In the genomic region with DNA sequence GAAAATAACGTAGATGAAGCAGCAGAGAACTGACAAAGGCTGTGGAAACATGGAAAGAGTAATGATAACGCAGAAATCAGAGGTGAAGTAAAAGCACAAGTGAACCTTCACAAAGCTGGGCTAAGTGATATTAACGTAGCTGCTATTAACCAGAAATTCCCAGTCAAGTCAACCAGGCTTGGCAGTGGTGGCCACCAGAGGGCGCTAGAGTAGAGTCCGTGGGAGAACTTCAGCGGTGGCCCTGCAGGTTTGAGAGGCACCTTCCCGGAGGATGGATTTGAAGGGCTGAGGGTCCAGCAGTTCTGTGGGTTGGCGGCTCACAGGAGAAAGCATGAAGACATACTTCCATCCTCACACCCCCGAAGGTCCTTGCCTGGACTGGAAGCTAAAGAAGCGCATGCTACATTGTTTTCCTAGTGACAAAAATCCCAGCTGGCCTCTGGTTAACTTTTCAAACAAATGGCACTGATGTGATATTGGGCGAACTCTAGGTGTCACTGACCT, we compare ENCODE assay signal across 8 cellular contexts.
DNase-seq lines count a peak whose midpoint lies in the region; ATAC-seq and TF ChIP-seq lines count a peak whose summit lies in the region.

No MANE protein-coding gene starts in this region.

- no peaks in the 10 kb centered on the region for H3K36me3 ChIP-seq in prostate gland

- peak overlapping the region; percentile 88 to 92 for H3K27ac ChIP-seq in prostate gland

- peak; percentile 76 to 79 for ATAC-seq in left cardiac atrium

- H3K4me1 ChIP-seq in prostate gland (replicated peaks), result peaks cover 21% of the 10 kb centered on the region

- TF ChIP-seq CTCF in prostate gland (IDR thresholded peaks at IDR 0.05) (peak; percentile 93 to 99 (median 96)), type B pancreatic cell (conservative IDR thresholded peaks at IDR 0.05) (peak; percentile 99)

- H3K9me3 Mint-ChIP-seq in type B pancreatic cell, result no peaks in the 10 kb centered on the region

- TF ChIP-seq POLR2A in prostate gland (IDR thresholded peaks at IDR 0.05), result no peak

- peak overlapping the region; percentile 71 for H3K4me3 Mint-ChIP-seq in type B pancreatic cell

- no peaks in the 10 kb centered on the region for H3K9me3 ChIP-seq in prostate gland

- H3K27me3 Mint-ChIP-seq in type B pancreatic cell, result no peaks in the 10 kb centered on the region

- peak overlapping the region; percentile 91 for H3K27ac Mint-ChIP-seq in type B pancreatic cell

- no peaks in the 10 kb centered on the region for H3K27me3 ChIP-seq in prostate gland (replicated peaks; ENCODE audit: insufficient read depth)

- H3K36me3 Mint-ChIP-seq in type B pancreatic cell, result no peaks in the 10 kb centered on the region

- intact Hi-C loops in left cardiac atrium (cut with DNase I) (loop anchor here (1.0 to 10.0 kb wide), 4 partner anchors 56 to 252 kb away; no protein-coding TSS in a partner anchor), prostate gland (cut with DNase I) (loop anchor here (2.0 to 10.0 kb wide), 5 partner anchors 56 to 642 kb away; a partner anchor contains a TSS)

- WGBS in prostate gland, result 13% methylated on average over 11 of the region's 11 CpGs

- no peak overlapping the region for H3K4me3 ChIP-seq in prostate gland

- DNase-seq in A172 (ENCODE audit: low spot score) (peak; percentile 64), GM19238 (ENCODE audit: insufficient read length, low spot score) (peak; percentile 45), NCI-H146 treated with DMSO at 0.1 percent for 48 hours (lab: John Stamatoyannopoulos, UW; ENCODE audit: unreplicated experiment) (peak; percentile 51), T-helper 2 cell (peak; percentile 51 to 86 (median 77)), amniotic stem cell (lab: John Stamatoyannopoulos, UW) (peak; percentile 85), left cardiac atrium (peak; percentile 94), prostate gland (ENCODE audit: low spot score) (peak; percentile 92), type B pancreatic cell (ENCODE audit: extremely low spot score, unreplicated experiment) (peak; percentile 94)

- H3K4me1 Mint-ChIP-seq in type B pancreatic cell (ENCODE audit: unreplicated experiment), result peaks cover 34% of the 10 kb centered on the region
